ENCODE assay signal across 37 cellular contexts in the genomic region with DNA sequence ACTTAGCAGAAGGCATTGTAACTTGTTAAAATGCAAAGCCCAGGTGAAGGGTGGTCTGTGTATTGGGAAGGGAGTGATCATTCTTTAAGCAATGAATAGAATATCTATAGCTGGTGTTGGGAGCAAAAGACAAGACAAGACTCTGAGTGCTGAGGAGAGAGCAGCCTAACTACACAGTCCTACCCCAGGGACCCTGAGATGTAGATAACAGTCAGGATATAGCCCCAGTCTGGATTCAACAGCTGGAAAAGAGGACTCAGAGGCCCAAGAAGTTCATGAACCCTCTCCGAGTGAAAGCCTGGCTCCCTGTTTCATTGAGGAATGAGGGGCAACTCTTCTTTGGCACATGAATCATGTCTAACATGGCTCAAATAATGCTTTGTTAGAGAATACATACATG.
"Had no signal": no experiment of that assay in that cellular context is flagged by ENCODE, and none has a peak within 500 bp of the region (broad histone marks: within the 10 kb centered on the region; RNA-seq: fewer than 3 reads in every experiment).

No MANE protein-coding gene starts in this region.

- H3K36me3 Mint-ChIP-seq: activated CD4-positive, alpha-beta memory T cell treated with anti-CD3 and anti-CD28 coated beads for 36 hours; activated CD8-positive, alpha-beta memory T cell treated with anti-CD3 and anti-CD28 coated beads, Interleukin-2, amount 10 ng/mL, durations not matched to agents 7 days and 5 days; activated naive CD4-positive, alpha-beta T cell treated with anti-CD3 and anti-CD28 coated beads, Interleukin-2, amount 10 ng/mL, durations not matched to agents 7 days and 5 days; activated naive CD4-positive, alpha-beta T cell treated with anti-CD3 and anti-CD28 coated beads, Interleukin-2, amount 50 U/mL, for 24 hours; activated naive CD8-positive, alpha-beta T cell; activated naive CD8-positive, alpha-beta T cell treated with anti-CD3 and anti-CD28 coated beads, Interleukin-2, amount 10 ng/mL, durations not matched to agents 7 days and 5 days had no signal

- DNase-seq: activated B cell treated with CpG ODN at 0.5 μM for 24 hours; activated CD4-positive, alpha-beta memory T cell treated with anti-CD3 and anti-CD28 coated beads for 36 hours; activated CD4-positive, alpha-beta T cell treated with anti-CD3 and anti-CD28 coated beads for 4 hours; activated CD4-positive, alpha-beta T cell treated with anti-CD3 and anti-CD28 coated beads, Interleukin-2, amount 10 ng/mL, durations not matched to agents 24 days and 14 days; activated CD4-positive, alpha-beta T cell treated with anti-CD3 and anti-CD28 coated beads, Interleukin-2, amount 50 U/mL, for 1 hour; activated CD4-positive, alpha-beta T cell treated with anti-CD3 and anti-CD28 coated beads, Interleukin-2, amount 50 U/mL, for 4 hours; activated CD4-positive, CD25-positive, alpha-beta regulatory T cell treated with anti-CD3 and anti-CD28 coated beads, Interleukin-2, amount 50 U/mL, for 72 hours; activated CD8-positive, alpha-beta memory T cell treated with anti-CD3 and anti-CD28 coated beads for 24 hours; activated CD8-positive, alpha-beta memory T cell treated with anti-CD3 and anti-CD28 coated beads, Interleukin-2, amount 10 ng/mL, durations not matched to agents 7 days and 5 days; activated CD8-positive, alpha-beta memory T cell treated with anti-CD3 and anti-CD28 coated beads, Interleukin-2, amount 50 U/mL, for 48 hours; activated CD8-positive, alpha-beta T cell treated with anti-CD3 and anti-CD28 coated beads for 36 hours; activated effector memory CD4-positive, alpha-beta T cell treated with Interleukin-2 at 50 U/mL for 16 hours; activated gamma-delta T cell; activated naive CD4-positive, alpha-beta T cell treated with anti-CD3 and anti-CD28 coated beads, Interleukin-2, amount 10 ng/mL, durations not matched to agents 7 days and 5 days; activated naive CD4-positive, alpha-beta T cell treated with Interleukin-2 at 50 U/mL for 16 hours; activated naive CD8-positive, alpha-beta T cell treated with anti-CD3 and anti-CD28 coated beads, Interleukin-2, amount 10 ng/mL, durations not matched to agents 7 days and 5 days; activated naive CD8-positive, alpha-beta T cell treated with anti-CD3 and anti-CD28 coated beads, Interleukin-2, amount 50 U/mL, for 24 hours; activated T-cell treated with anti-CD3 and anti-CD28 coated beads, Interleukin-2, amount 50 U/mL, for 24 hours; activated T-cell treated with anti-CD3 and anti-CD28 coated beads, Interleukin-2, amount 50 U/mL, for 48 hours; amygdala; anterior cingulate cortex; caudate nucleus; T-helper 1 cell; T-helper 2 cell; T-helper 9 cell had no signal

- H3K27me3 ChIP-seq: ascending aorta, cardiac muscle cell had no signal

- H3K4me1 ChIP-seq: ascending aorta had no signal

- H3K9me3 Mint-ChIP-seq: activated B cell treated with CpG ODN at 0.5 μM for 24 hours; activated CD4-positive, alpha-beta memory T cell treated with anti-CD3 and anti-CD28 coated beads for 36 hours; activated CD4-positive, alpha-beta T cell treated with anti-CD3 and anti-CD28 coated beads, Interleukin-2, amount 10 ng/mL, durations not matched to agents 24 days and 14 days; activated CD8-positive, alpha-beta T cell treated with anti-CD3 and anti-CD28 coated beads for 36 hours; activated naive CD4-positive, alpha-beta T cell treated with anti-CD3 and anti-CD28 coated beads, Interleukin-2, amount 10 ng/mL, durations not matched to agents 7 days and 5 days; activated naive CD4-positive, alpha-beta T cell treated with anti-CD3 and anti-CD28 coated beads, Interleukin-2, amount 50 U/mL, for 24 hours; activated naive CD8-positive, alpha-beta T cell treated with anti-CD3 and anti-CD28 coated beads, Interleukin-2, amount 10 ng/mL, durations not matched to agents 7 days and 5 days; activated naive CD8-positive, alpha-beta T cell treated with anti-CD3 and anti-CD28 coated beads, Interleukin-2, amount 50 U/mL, for 24 hours; activated T-cell treated with anti-CD3 and anti-CD28 coated beads, Interleukin-2, amount 50 U/mL, for 24 hours; activated T-helper 2 cell treated with anti-CD3 and anti-CD28 coated beads, Interferon-gamma antibody, Interleukin-2, Interleukin-4, amounts not matched to agents 10 μg/mL and 5 μg/mL and 100 μg/mL, durations not matched to agents 14 hours and 24 hours and 36 hours; central memory CD8-positive, alpha-beta T cell; T-helper 1 cell treated with Interleukin-12 subunit alpha and Interleukin-12 subunit beta and Interleukin-4 antibody, amounts not matched to agents 30 μg/mL and 1 μg/mL, for 36 hours; T-helper 2 cell treated with Interferon-gamma antibody and Interleukin-4, amounts not matched to agents 5 μg/mL and 100 μg/mL, for 36 hours had no signal

- H3K4me3 ChIP-seq: ascending aorta, cardiac muscle cell had no signal

- H3K36me3 ChIP-seq: ascending aorta, cardiac muscle cell had no signal

- H3K4me1 Mint-ChIP-seq: activated B cell treated with CpG ODN at 0.5 μM for 24 hours; activated CD4-positive, alpha-beta T cell treated with anti-CD3 and anti-CD28 coated beads, Interleukin-2, amount 10 ng/mL, durations not matched to agents 24 days and 14 days; activated CD8-positive, alpha-beta memory T cell treated with anti-CD3 and anti-CD28 coated beads, Interleukin-2, amount 10 ng/mL, durations not matched to agents 7 days and 5 days; activated naive CD4-positive, alpha-beta T cell treated with anti-CD3 and anti-CD28 coated beads, Interleukin-2, amount 10 ng/mL, durations not matched to agents 7 days and 5 days; activated naive CD4-positive, alpha-beta T cell treated with anti-CD3 and anti-CD28 coated beads, Interleukin-2, amount 50 U/mL, for 24 hours; activated naive CD8-positive, alpha-beta T cell treated with anti-CD3 and anti-CD28 coated beads, Interleukin-2, amount 10 ng/mL, durations not matched to agents 7 days and 5 days; activated naive CD8-positive, alpha-beta T cell treated with anti-CD3 and anti-CD28 coated beads, Interleukin-2, amount 50 U/mL, for 24 hours; central memory CD8-positive, alpha-beta T cell had no signal

- H3K27ac ChIP-seq: ascending aorta, cardiac muscle cell, VCaP had no signal

- H3K27me3 Mint-ChIP-seq: activated CD4-positive, alpha-beta T cell treated with anti-CD3 and anti-CD28 coated beads, Interleukin-2, amount 10 ng/mL, durations not matched to agents 24 days and 14 days; activated CD8-positive, alpha-beta memory T cell treated with anti-CD3 and anti-CD28 coated beads, Interleukin-2, amount 10 ng/mL, durations not matched to agents 7 days and 5 days; activated naive CD4-positive, alpha-beta T cell treated with anti-CD3 and anti-CD28 coated beads, Interleukin-2, amount 10 ng/mL, durations not matched to agents 7 days and 5 days; activated naive CD4-positive, alpha-beta T cell treated with anti-CD3 and anti-CD28 coated beads, Interleukin-2, amount 50 U/mL, for 24 hours; brain had no signal

- H3K4me3 Mint-ChIP-seq: activated B cell treated with CpG ODN at 0.5 μM for 24 hours; activated CD4-positive, alpha-beta memory T cell treated with anti-CD3 and anti-CD28 coated beads for 36 hours; activated CD4-positive, alpha-beta T cell treated with anti-CD3 and anti-CD28 coated beads, Interleukin-2, amount 10 ng/mL, durations not matched to agents 24 days and 14 days; activated CD8-positive, alpha-beta memory T cell treated with anti-CD3 and anti-CD28 coated beads, Interleukin-2, amount 10 ng/mL, durations not matched to agents 7 days and 5 days; activated CD8-positive, alpha-beta T cell treated with anti-CD3 and anti-CD28 coated beads for 36 hours; activated naive CD4-positive, alpha-beta T cell treated with anti-CD3 and anti-CD28 coated beads, Interleukin-2, amount 10 ng/mL, durations not matched to agents 7 days and 5 days; activated naive CD4-positive, alpha-beta T cell treated with anti-CD3 and anti-CD28 coated beads, Interleukin-2, amount 50 U/mL, for 24 hours; activated naive CD8-positive, alpha-beta T cell; activated naive CD8-positive, alpha-beta T cell treated with anti-CD3 and anti-CD28 coated beads, Interleukin-2, amount 10 ng/mL, durations not matched to agents 7 days and 5 days; activated naive CD8-positive, alpha-beta T cell treated with anti-CD3 and anti-CD28 coated beads, Interleukin-2, amount 50 U/mL, for 24 hours; activated T-cell treated with anti-CD3 and anti-CD28 coated beads, Interleukin-2, amount 50 U/mL, for 24 hours; brain; central memory CD8-positive, alpha-beta T cell; T-helper 1 cell treated with Interleukin-12 subunit alpha and Interleukin-12 subunit beta and Interleukin-4 antibody, amounts not matched to agents 30 μg/mL and 1 μg/mL, for 36 hours; T-helper 2 cell treated with Interferon-gamma antibody and Interleukin-4, amounts not matched to agents 5 μg/mL and 100 μg/mL, for 36 hours had no signal

- H3K27ac Mint-ChIP-seq: activated B cell treated with CpG ODN at 0.5 μM for 24 hours; activated CD4-positive, alpha-beta memory T cell treated with anti-CD3 and anti-CD28 coated beads for 36 hours; activated CD4-positive, alpha-beta T cell treated with anti-CD3 and anti-CD28 coated beads, Interleukin-2, amount 10 ng/mL, durations not matched to agents 24 days and 14 days; activated CD8-positive, alpha-beta memory T cell treated with anti-CD3 and anti-CD28 coated beads, Interleukin-2, amount 10 ng/mL, durations not matched to agents 7 days and 5 days; activated CD8-positive, alpha-beta T cell treated with anti-CD3 and anti-CD28 coated beads for 36 hours; activated naive CD4-positive, alpha-beta T cell treated with anti-CD3 and anti-CD28 coated beads, Interleukin-2, amount 10 ng/mL, durations not matched to agents 7 days and 5 days; activated naive CD4-positive, alpha-beta T cell treated with anti-CD3 and anti-CD28 coated beads, Interleukin-2, amount 50 U/mL, for 24 hours; activated naive CD8-positive, alpha-beta T cell; activated naive CD8-positive, alpha-beta T cell treated with anti-CD3 and anti-CD28 coated beads, Interleukin-2, amount 10 ng/mL, durations not matched to agents 7 days and 5 days; activated naive CD8-positive, alpha-beta T cell treated with anti-CD3 and anti-CD28 coated beads, Interleukin-2, amount 50 U/mL, for 24 hours; activated T-cell treated with anti-CD3 and anti-CD28 coated beads, Interleukin-2, amount 50 U/mL, for 24 hours; activated T-helper 2 cell treated with anti-CD3 and anti-CD28 coated beads, Interferon-gamma antibody, Interleukin-2, Interleukin-4, amounts not matched to agents 10 μg/mL and 5 μg/mL and 100 μg/mL, durations not matched to agents 14 hours and 24 hours and 36 hours; T-helper 2 cell treated with Interferon-gamma antibody and Interleukin-4, amounts not matched to agents 5 μg/mL and 100 μg/mL, for 36 hours had no signal

- FAIRE-seq: bronchial epithelial cell, TTC549 had no signal

- H3K9me3 ChIP-seq: ascending aorta had no signal

- ATAC-seq: activated CD8-positive, alpha-beta memory T cell treated with anti-CD3 and anti-CD28 coated beads, Interleukin-2, amount 10 ng/mL, durations not matched to agents 7 days and 5 days; activated CD8-positive, alpha-beta T cell treated with anti-CD3 and anti-CD28 coated beads for 36 hours; activated naive CD8-positive, alpha-beta T cell treated with anti-CD3 and anti-CD28 coated beads, Interleukin-2, amount 50 U/mL, for 24 hours had no signal
